Comparison of ENCODE assay signal across 7 cellular contexts in the genomic region with DNA sequence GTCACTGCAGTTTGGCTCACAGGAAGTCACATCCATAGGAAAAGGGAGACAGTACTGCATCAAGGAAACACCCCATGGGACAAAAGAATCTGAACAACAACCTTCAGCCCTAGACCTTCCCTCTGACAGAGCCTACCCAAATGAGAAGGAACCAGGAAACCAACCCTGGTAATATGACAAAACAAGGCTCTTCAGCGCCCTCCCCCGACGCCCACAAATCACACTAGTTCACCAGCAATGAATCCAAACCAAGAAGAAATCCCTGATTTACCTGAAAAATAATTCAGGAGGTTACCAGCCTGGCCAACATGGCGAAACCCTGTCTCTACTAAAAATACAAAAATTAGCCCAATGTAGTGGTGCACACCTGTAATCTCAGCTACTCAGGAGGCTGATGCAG. TPM values are rescaled to one million over a fixed set of nuclear protein-coding genes. Genes with fewer than 3 reads are reported as not detected.
"Had no signal": no experiment of that assay in that cellular context is flagged by ENCODE, and none has a peak within 500 bp of the region (broad histone marks: within the 10 kb centered on the region; RNA-seq: fewer than 3 reads in every experiment).

No MANE protein-coding gene starts in this region.

RNA-seq across cellular contexts. Expression of gene SOWAHB, which starts 29.2 kb away (rescaled TPM):
- total RNA-seq: dermis microvascular lymphatic vessel endothelial cell; glomerular endothelial cell; left ventricle myocardium inferior; naive thymus-derived CD8-positive, alpha-beta T cell; right cardiac atrium had no signal
- polyA plus RNA-seq: heart left ventricle; immature natural killer cell; naive thymus-derived CD8-positive, alpha-beta T cell; right cardiac atrium had no signal
